Comparison of ENCODE assay signal across 8 cellular contexts in genomic region chrX:72181178-72182125, GRCh38. TPM values are rescaled to one million over a fixed set of nuclear protein-coding genes. Genes with fewer than 3 reads are reported as not detected.
DNase-seq lines count a peak whose midpoint lies in the region; ATAC-seq, FAIRE-seq and TF ChIP-seq lines count a peak whose summit lies in the region.

PIN4 (plus strand) TSS chrX:72181757; CDS start chrX:72181786, 29 bp downstream.

- H3K79me2 ChIP-seq in H1 (ENCODE audit: control insufficient read depth in 1 of 2, insufficient read depth in 2 of 2, low read length in 2 of 2), result peaks cover 0 to 16% of the 10 kb centered on the region in 2 experiments; a peak in 3 of 4 replicates

- peaks cover 3% of the 10 kb centered on the region for H3K79me1 ChIP-seq in H1 (ENCODE audit: low read depth, low read length)

- TF ChIP-seq EP300 in H1 (IDR thresholded peaks at IDR 0.05; ENCODE audit: borderline replicate concordance in 1 of 2, low read depth in 2 of 2, low read length in 2 of 2), result no peak

- peak; percentile 41 to 86; a peak in 2 of 3 replicates for TF ChIP-seq POLR2A in H1 (IDR thresholded peaks at IDR 0.05; ENCODE audit: control extremely low read depth in 1 of 2, low read depth in 2 of 2, low read length in 2 of 2)

- H3K9me3 Mint-ChIP-seq in memory B cell, result no peaks in the 10 kb centered on the region

- H3K23ac ChIP-seq in H1 (ENCODE audit: insufficient read length), result no peak within 1 kb of the TSS

- DNase-seq in CMK (ENCODE audit: low read depth), result peak; percentile 82
- DNase-seq in HT-29 (ENCODE audit: low spot score), result peak; percentile 97
- DNase-seq in NK-92 treated with Interleukin-12 subunit alpha and Interleukin-12 subunit beta, amount 100 ng/mL, for 24 hours (lab: John Stamatoyannopoulos, UW), result peak; percentile 90
- peak; percentile 87 for DNase-seq in activated CD8-positive, alpha-beta memory T cell treated with anti-CD3 and anti-CD28 coated beads for 24 hours
- peak; percentile 78 to 91 for DNase-seq in H1 (ENCODE audit: low read depth in 1 of 2, low spot score in 2 of 2)
- peak; percentile 67 to 76 for DNase-seq in memory B cell (ENCODE audit: low spot score in 2 of 2)
- peak; percentile 51 for DNase-seq in stimulated activated CD8-positive, alpha-beta memory T cell treated with anti-CD3 and anti-CD28 coated beads, Interleukin-12 subunit alpha, Interleukin-12 subunit beta, amount 100 ng/mL, for 24 hours (ENCODE audit: extremely low read depth)

- no peak within 1 kb of the TSS for H2BK15ac ChIP-seq in H1 (ENCODE audit: low read length)

- H2BK5ac ChIP-seq in H1 (ENCODE audit: low read depth, low read length), result no peak within 1 kb of the TSS

- H3K27ac Mint-ChIP-seq in memory B cell, result no peak within 1 kb of the TSS

- no peak within 1 kb of the TSS for H2BK12ac ChIP-seq in H1 (ENCODE audit: low read depth, low read length)

- H2BK20ac ChIP-seq in H1 (ENCODE audit: low read length), result no peak within 1 kb of the TSS

- peaks cover 0 to 5% of the 10 kb centered on the region in 2 experiments; a peak in 1 of 4 replicates for H3K9me3 ChIP-seq in H1 (ENCODE audit: insufficient read depth in 2 of 2, low read depth in 1 of 2, low read length in 1 of 2)

- no peak within 1 kb of the TSS for H4K91ac ChIP-seq in H1 (replicated peaks; ENCODE audit: insufficient read length, low read length)

- H3K4ac ChIP-seq in H1 (replicated peaks; ENCODE audit: insufficient read length, low read depth, low read length), result no peak within 1 kb of the TSS

- H3K4me3 ChIP-seq in H1 (ENCODE audit: extremely low read depth in 1 of 4, insufficient read depth in 2 of 4, low read depth in 3 of 4, low read length in 4 of 4), result peak within 1 kb of the TSS; percentile 69 to 95 (median 74)

- H3K36me3 Mint-ChIP-seq in memory B cell, result no peaks in the 10 kb centered on the region

- H3K18ac ChIP-seq in H1 (ENCODE audit: extremely low read depth, low read length), result peak within 1 kb of the TSS; percentile 60; the same call in 1 of the 2 replicates

- H3K23me2 ChIP-seq in H1 (ENCODE audit: low read depth, low read length), result no peaks in the 10 kb centered on the region

- H3K4me2 ChIP-seq in H1 (ENCODE audit: insufficient read depth in 1 of 2, low read depth in 2 of 2, low read length in 2 of 2), result peak within 1 kb of the TSS; percentile 46 to 63

- no peak within 1 kb of the TSS for H2BK120ac ChIP-seq in H1 (replicated peaks; ENCODE audit: low read depth, low read length)

- POLR2A ChIA-PET in H1 (lab: Charles Lee; ENCODE audit: partially characterized antibody), result interaction anchor here (0.7 to 2.2 kb wide), 13 partner anchors 8 to 246 kb away, joined by 3 to 13 read pairs (median 4); partner anchors contain the start of genes ERCC6L and RPS4X

- 0 out of 8 replicates have a peak, but pooled peaks cover 0 to 2% (median 0%) of the 10 kb centered on the region in 4 experiments for H3K36me3 ChIP-seq in H1 (ENCODE audit: control insufficient read depth in 2 of 4, insufficient read depth in 4 of 4, low read length in 3 of 4)

- no peaks in the 10 kb centered on the region for H3K27me3 Mint-ChIP-seq in memory B cell

- H3K9ac ChIP-seq in H1 (replicated peaks in 1 of 4; ENCODE audit: extremely low read depth in 1 of 4, low read depth in 3 of 4, low read length in 3 of 4), result peak within 1 kb of the TSS; percentile 80 to 92 (median 86)

- no peak within 1 kb of the TSS for H3K14ac ChIP-seq in H1 (ENCODE audit: insufficient read length)

- ATAC-seq in GM21360 (IDR thresholded peaks at IDR 0.05; ENCODE audit: unreplicated experiment) (peak; percentile 94), memory B cell (ENCODE audit: low read depth) (peak; percentile 91)

- H3K4me3 Mint-ChIP-seq in memory B cell, result no peak within 1 kb of the TSS

- peak within 1 kb of the TSS; percentile 6 for H4K5ac ChIP-seq in H1 (ENCODE audit: insufficient read length, low read depth, low read length)

- no peak for TF ChIP-seq RAD21 in H1 (IDR thresholded peaks at IDR 0.05 in 1 of 2, conservative IDR thresholded peaks at IDR 0.05 in 1 of 2; ENCODE audit: low read depth in 2 of 2, low read length in 2 of 2)

- H4K8ac ChIP-seq in H1 (ENCODE audit: extremely low read depth, insufficient read depth, low read length), result peak within 1 kb of the TSS; percentile 99; the same call in 1 of the 2 replicates

- FAIRE-seq in H1 (lab: Jason Lieb, UNC), result peak; percentile 85

- H2AFZ ChIP-seq in H1 (ENCODE audit: low read length), result 0 out of 2 replicates have a peak within 1 kb of the TSS, but pooled peaks have one; percentile 71

- H2AK5ac ChIP-seq in H1 (ENCODE audit: low read depth, low read length), result no peak within 1 kb of the TSS

- 1% methylated on average over 33 of the region's 46 CpGs; no CpG with 5 or more reads in 1 of the 2 experiments for WGBS in H1 (ENCODE audit: extremely low coverage in 1 of 2, insufficient coverage in 1 of 2, insufficient read length in 1 of 2, insufficient replicate concordance in 2 of 2, low coverage in 1 of 2, low lambda C conversion rate in 2 of 2, missing lambda C conversion rate in 1 of 2), 2 experiments

- H3K27ac ChIP-seq in H1 (ENCODE audit: low read depth, low read length), result peak within 1 kb of the TSS; percentile 92

- CTCF ChIA-PET in H1 (lab: Charles Lee; ENCODE audit: partially characterized antibody), result interaction anchor here (1.0 to 1.5 kb wide), 4 partner anchors 28 to 271 kb away, joined by 3 to 4 read pairs (median 3); partner anchors contain the start of gene NHSL2

- TF ChIP-seq CTCF in H1 (IDR thresholded peaks at IDR 0.05; ENCODE audit: control extremely low read depth in 1 of 3, insufficient read depth in 1 of 3, low read depth in 1 of 3, low read length in 3 of 3), result no peak

- H3K4me1 ChIP-seq in H1 (replicated peaks in 1 of 4; ENCODE audit: control insufficient read depth in 3 of 4, insufficient read depth in 4 of 4, low read length in 3 of 4), result peaks cover 0 to 5% (median 0%) of the 10 kb centered on the region in 4 experiments; a peak in 1 of 7 replicates

- peak within 1 kb of the TSS; percentile 12 for H3K56ac ChIP-seq in H1 (replicated peaks; ENCODE audit: insufficient read length, low read depth, low read length)

- peaks cover 2% of the 10 kb centered on the region for H3K4me1 Mint-ChIP-seq in memory B cell

- H4K20me1 ChIP-seq in H1 (replicated peaks in 1 of 2; ENCODE audit: control insufficient read depth in 1 of 2, insufficient read depth in 2 of 2, low read length in 2 of 2), result no peaks in the 10 kb centered on the region

- H3K27me3 ChIP-seq in H1 (replicated peaks in 1 of 4; ENCODE audit: control insufficient read depth in 3 of 4, extremely low read depth in 1 of 4, insufficient read depth in 3 of 4, low read length in 3 of 4), result no peaks in the 10 kb centered on the region

TF ChIP-seq in H1, 55 proteins besides CTCF, POLR2A, EP300 and RAD21 (continues in another document):
- TF ChIP-seq POLR2AphosphoS5 (IDR thresholded peaks at IDR 0.05; ENCODE audit: low read depth, low read length) (peak; percentile 82), SP1 (IDR thresholded peaks at IDR 0.05; ENCODE audit: low read depth, low read length) (peak; percentile 66), CHD1 (IDR thresholded peaks at IDR 0.05; ENCODE audit: low read depth, low read length) (no peak), SIN3A (conservative IDR thresholded peaks at IDR 0.05 in 1 of 2, IDR thresholded peaks at IDR 0.05 in 1 of 2; ENCODE audit: low read depth in 1 of 2, low read length in 2 of 2) (0 out of 4 replicates have a peak, but pooled peaks of 1 of the 2 experiments have one; percentile 12), ASH2L (IDR thresholded peaks at IDR 0.05; ENCODE audit: low read length) (peak; percentile 35), TBP (IDR thresholded peaks at IDR 0.05; ENCODE audit: low read depth, low read length) (peak; percentile 94), EZH2 (IDR thresholded peaks at IDR 0.05; ENCODE audit: low read depth, low read length, severe bottlenecking) (no peak), SRF (IDR thresholded peaks at IDR 0.05; ENCODE audit: low read depth, low read length) (no peak), SP4 (IDR thresholded peaks at IDR 0.05; ENCODE audit: low read length) (peak; percentile 98), TCF12 (IDR thresholded peaks at IDR 0.05; ENCODE audit: low read depth, low read length) (no peak), KDM5A (IDR thresholded peaks at IDR 0.05; ENCODE audit: low read length) (0 out of 2 replicates have a peak, but pooled peaks have one; percentile 49), GABPA (IDR thresholded peaks at IDR 0.05; ENCODE audit: borderline replicate concordance, insufficient read depth, low read length) (no peak), BACH1 (IDR thresholded peaks at IDR 0.05; ENCODE audit: low read length) (peak; percentile 52), GTF2F1 (IDR thresholded peaks at IDR 0.05; ENCODE audit: borderline replicate concordance, low read depth, low read length) (no peak), TAF1 (IDR thresholded peaks at IDR 0.05; ENCODE audit: low read depth, low read length) (peak; percentile 77), HDAC2 (IDR thresholded peaks at IDR 0.05; ENCODE audit: borderline replicate concordance in 1 of 2, low read depth in 2 of 2, low read length in 2 of 2) (peak in 1 of 2 experiments; percentile 46; a peak in 1 of 4 replicates), RBBP5 (IDR thresholded peaks at IDR 0.05; ENCODE audit: borderline replicate concordance, low read depth, low read length) (no peak), NANOG (IDR thresholded peaks at IDR 0.05; ENCODE audit: insufficient read depth, low read depth, low read length, poor library complexity, severe bottlenecking) (no peak), TAF7 (optimal IDR thresholded peaks at IDR 0.05; ENCODE audit: borderline replicate concordance, low read depth, low read length) (no peak), KDM4A (IDR thresholded peaks at IDR 0.05; ENCODE audit: low read depth, low read length, severe bottlenecking) (peak; percentile 34), PHF8 (conservative IDR thresholded peaks at IDR 0.05; ENCODE audit: low read depth, low read length) (peak; percentile 75), RFX5 (IDR thresholded peaks at IDR 0.05; ENCODE audit: borderline replicate concordance, low read depth, low read length) (no peak), JUN (IDR thresholded peaks at IDR 0.05; ENCODE audit: low read depth, low read length) (no peak), SIRT6 (IDR thresholded peaks at IDR 0.05; ENCODE audit: low read length) (no peak)

RNA-seq across cellular contexts. Expression of gene PIN4, which starts in this region (rescaled TPM):
- 17.5 and 18.5 TPM in 2 replicates for total RNA-seq in HT-29 (2014; rRNA removed; shearing (Covaris generic))
- 9.4 and 11.7 TPM in 2 replicates for total RNA-seq in H1 (2021; fragmentation: NEBNext Ultra II Directional; extraction: Animal tissue kit (Norgen Biotek cat#: 25700))
- 2.6 and 4.8 TPM in 2 replicates for polyA plus RNA-seq in H1 (2011; rRNA removed)
- polyA plus RNA-seq in H1 (2011; cell fraction: cytosol; rRNA removed), result 19.3 TPM
- 1.8 TPM for polyA plus RNA-seq in H1 (2011; cell fraction: nucleus; rRNA removed)
- 20.7 to 45.6 TPM (median 28.5 TPM) in 4 replicates for polyA plus RNA-seq in H1 (2012, experiment 1 of 2)
- 5.4 TPM for polyA plus RNA-seq in H1 (2012, experiment 2 of 2)
- 27.9 TPM for polyA plus RNA-seq in H1 (2013, experiment 1 of 2)
- 28.3 TPM for polyA plus RNA-seq in H1 (2013, experiment 2 of 2)
- 0.95 and 1.9 TPM in 2 replicates for polyA minus RNA-seq in H1 (2011; rRNA and poly(A)+ RNA removed)
- polyA minus RNA-seq in H1 (2011; cell fraction: cytosol; rRNA and poly(A)+ RNA removed), result 3.4 TPM
- polyA minus RNA-seq in H1 (2011; cell fraction: nucleus; rRNA and poly(A)+ RNA removed), result 3.9 TPM

Comparison
In these comparisons a context has a peak if more than half of its experiments do, and no peak if none do; other contexts are left out.
1. Peak in every context shown above with its lines: DNase-seq, ATAC-seq, H3K4me3 ChIP-seq and H3K27ac ChIP-seq.